Comparison of ENCODE assay signal across 1 cellular context in genomic region chr6:41755895-41756294, GRCh38.
TF ChIP-seq lines count a peak whose summit lies in the region.

No MANE protein-coding gene starts in this region.

TF ChIP-seq in GM23338, 12 proteins besides CTCF, POLR2A, EP300 and RAD21:
- TF ChIP-seq CREB1 (CRISPR knock-in tag; IDR thresholded peaks at IDR 0.05; ENCODE audit: low read depth) (no peak), JUNB (IDR thresholded peaks at IDR 0.05; ENCODE audit: unreplicated experiment) (no peak), EZH2phosphoT487 (IDR thresholded peaks at IDR 0.05; ENCODE audit: unreplicated experiment) (no peak), ZNF462 (CRISPR knock-in tag; IDR thresholded peaks at IDR 0.05) (no peak), EZH2 (IDR thresholded peaks at IDR 0.05; ENCODE audit: low read depth, unreplicated experiment) (no peak), NANOG (IDR thresholded peaks at IDR 0.05; ENCODE audit: borderline replicate concordance) (no peak), ZNF114 (CRISPR knock-in tag; IDR thresholded peaks at IDR 0.05) (no peak), ZNF331 (CRISPR knock-in tag; IDR thresholded peaks at IDR 0.05; ENCODE audit: low read depth) (no peak), POLR2AphosphoS5 (IDR thresholded peaks at IDR 0.05; ENCODE audit: low read depth) (no peak), STAT1 (IDR thresholded peaks at IDR 0.05; ENCODE audit: unreplicated experiment) (no peak)
- TF ChIP-seq, protein P1, sequence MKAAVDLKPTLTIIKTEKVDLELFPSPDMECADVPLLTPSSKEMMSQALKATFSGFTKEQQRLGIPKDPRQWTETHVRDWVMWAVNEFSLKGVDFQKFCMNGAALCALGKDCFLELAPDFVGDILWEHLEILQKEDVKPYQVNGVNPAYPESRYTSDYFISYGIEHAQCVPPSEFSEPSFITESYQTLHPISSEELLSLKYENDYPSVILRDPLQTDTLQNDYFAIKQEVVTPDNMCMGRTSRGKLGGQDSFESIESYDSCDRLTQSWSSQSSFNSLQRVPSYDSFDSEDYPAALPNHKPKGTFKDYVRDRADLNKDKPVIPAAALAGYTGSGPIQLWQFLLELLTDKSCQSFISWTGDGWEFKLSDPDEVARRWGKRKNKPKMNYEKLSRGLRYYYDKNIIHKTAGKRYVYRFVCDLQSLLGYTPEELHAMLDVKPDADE (IDR thresholded peaks at IDR 0.05), result no peak
- TF ChIP-seq, protein P2, sequence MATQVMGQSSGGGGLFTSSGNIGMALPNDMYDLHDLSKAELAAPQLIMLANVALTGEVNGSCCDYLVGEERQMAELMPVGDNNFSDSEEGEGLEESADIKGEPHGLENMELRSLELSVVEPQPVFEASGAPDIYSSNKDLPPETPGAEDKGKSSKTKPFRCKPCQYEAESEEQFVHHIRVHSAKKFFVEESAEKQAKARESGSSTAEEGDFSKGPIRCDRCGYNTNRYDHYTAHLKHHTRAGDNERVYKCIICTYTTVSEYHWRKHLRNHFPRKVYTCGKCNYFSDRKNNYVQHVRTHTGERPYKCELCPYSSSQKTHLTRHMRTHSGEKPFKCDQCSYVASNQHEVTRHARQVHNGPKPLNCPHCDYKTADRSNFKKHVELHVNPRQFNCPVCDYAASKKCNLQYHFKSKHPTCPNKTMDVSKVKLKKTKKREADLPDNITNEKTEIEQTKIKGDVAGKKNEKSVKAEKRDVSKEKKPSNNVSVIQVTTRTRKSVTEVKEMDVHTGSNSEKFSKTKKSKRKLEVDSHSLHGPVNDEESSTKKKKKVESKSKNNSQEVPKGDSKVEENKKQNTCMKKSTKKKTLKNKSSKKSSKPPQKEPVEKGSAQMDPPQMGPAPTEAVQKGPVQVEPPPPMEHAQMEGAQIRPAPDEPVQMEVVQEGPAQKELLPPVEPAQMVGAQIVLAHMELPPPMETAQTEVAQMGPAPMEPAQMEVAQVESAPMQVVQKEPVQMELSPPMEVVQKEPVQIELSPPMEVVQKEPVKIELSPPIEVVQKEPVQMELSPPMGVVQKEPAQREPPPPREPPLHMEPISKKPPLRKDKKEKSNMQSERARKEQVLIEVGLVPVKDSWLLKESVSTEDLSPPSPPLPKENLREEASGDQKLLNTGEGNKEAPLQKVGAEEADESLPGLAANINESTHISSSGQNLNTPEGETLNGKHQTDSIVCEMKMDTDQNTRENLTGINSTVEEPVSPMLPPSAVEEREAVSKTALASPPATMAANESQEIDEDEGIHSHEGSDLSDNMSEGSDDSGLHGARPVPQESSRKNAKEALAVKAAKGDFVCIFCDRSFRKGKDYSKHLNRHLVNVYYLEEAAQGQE (IDR thresholded peaks at IDR 0.05; ENCODE audit: unreplicated experiment), result no peak
